In genomic region chr2:83742117-83742782, GRCh38 we compare ENCODE assay signal across 20 cellular contexts.
DNase-seq lines count a peak whose midpoint lies in the region; ATAC-seq and TF ChIP-seq lines count a peak whose summit lies in the region.
"Had no signal": no experiment of that assay in that cellular context is flagged by ENCODE, and none has a peak within 500 bp of the region (broad histone marks: within the 10 kb centered on the region; RNA-seq: fewer than 3 reads in every experiment).

No MANE protein-coding gene starts in this region.

- intact Hi-C loops in mammary epithelial cell (cut with micrococcal nuclease), result no loop called here
- intact Hi-C loops in left ventricle myocardium inferior (cut with micrococcal nuclease), result no loop called here

- H3K9ac ChIP-seq in mammary epithelial cell (ENCODE audit: insufficient read depth, low read length), result no peak overlapping the region
- H3K9ac ChIP-seq: parathyroid adenoma had no signal

- no peak overlapping the region for H3K4me2 ChIP-seq in mammary epithelial cell (ENCODE audit: insufficient read depth, low read depth, low read length)

- peak; percentile 3 for DNase-seq in Ammon's horn (ENCODE audit: low spot score)
- peak; percentile 11 for DNase-seq in NCI-H128 (lab: John Stamatoyannopoulos, UW; ENCODE audit: unreplicated experiment)
- peak; percentile 38 for DNase-seq in mammary epithelial cell
- peak; percentile 39 for DNase-seq in left ventricle myocardium inferior
- DNase-seq in KG1 (lab: John Stamatoyannopoulos, UW), result no peak
- DNase-seq in activated T-cell treated with anti-CD3 and anti-CD28 coated beads, Interleukin-2, amount 50 U/mL, for 24 hours, result no peak
- DNase-seq: activated CD4-positive, CD25-positive, alpha-beta regulatory T cell treated with anti-CD3 and anti-CD28 coated beads, Interleukin-2, amount 50 U/mL, for 72 hours; activated CD8-positive, alpha-beta memory T cell treated with anti-CD3 and anti-CD28 coated beads, Interleukin-2, amount 50 U/mL, for 48 hours; cortex of kidney; DMS79; NCI-H774; RPMI8226; stimulated activated CD4-positive, alpha-beta T cell treated with anti-CD3 and anti-CD28 coated beads, Interleukin-1b, Interleukin-23, amount 100 ng/mL, for 48 hours; T-helper 17 cell; transverse colon had no signal

- TF ChIP-seq CTCF in mammary epithelial cell (conservative IDR thresholded peaks at IDR 0.05 in 1 of 2, IDR thresholded peaks at IDR 0.05 in 1 of 2; ENCODE audit: extremely low read depth in 1 of 2, insufficient read depth in 1 of 2, low read depth in 1 of 2, low read length in 2 of 2) (peak; percentile 30 to 39), left ventricle myocardium inferior (IDR thresholded peaks at IDR 0.05; ENCODE audit: borderline replicate concordance) (no peak)

- no peaks in the 10 kb centered on the region for H3K27me3 Mint-ChIP-seq in activated T-cell treated with anti-CD3 and anti-CD28 coated beads, Interleukin-2, amount 50 U/mL, for 24 hours
- H3K27me3 Mint-ChIP-seq: activated naive CD8-positive, alpha-beta T cell; T-helper 17 cell had no signal

- H3K4me3 ChIP-seq in mammary epithelial cell (replicated peaks in 1 of 3; ENCODE audit: insufficient read depth in 1 of 3, low read depth in 2 of 3, low read length in 3 of 3) (no peak overlapping the region), left ventricle myocardium inferior (no peak overlapping the region)
- H3K4me3 ChIP-seq: GM12878, transverse colon had no signal

- H3K4me3 Mint-ChIP-seq in activated T-cell treated with anti-CD3 and anti-CD28 coated beads, Interleukin-2, amount 50 U/mL, for 24 hours, result no peak overlapping the region
- H3K4me3 Mint-ChIP-seq: activated naive CD8-positive, alpha-beta T cell; T-helper 17 cell had no signal

- in situ Hi-C loops in mammary epithelial cell (cut with MboI; ENCODE audit: low sequenced_read_pairs in 2 of 2), result no loop called here

- WGBS in mammary epithelial cell (ENCODE audit: low coverage, missing lambda C conversion rate), result 10% methylated on average over 2 of the region's 2 CpGs

- H3K27ac Mint-ChIP-seq in activated T-cell treated with anti-CD3 and anti-CD28 coated beads, Interleukin-2, amount 50 U/mL, for 24 hours, result no peak overlapping the region
- H3K27ac Mint-ChIP-seq: activated naive CD8-positive, alpha-beta T cell; T-helper 17 cell had no signal

- BruUV-seq in mammary epithelial cell (replicated peaks; lab: Mats Ljungman, UMichigan), result no TSS peak

- no peaks in the 10 kb centered on the region for H3K4me1 Mint-ChIP-seq in activated T-cell treated with anti-CD3 and anti-CD28 coated beads, Interleukin-2, amount 50 U/mL, for 24 hours (ENCODE audit: low read depth)
- H3K4me1 Mint-ChIP-seq: T-helper 17 cell had no signal

- dilution Hi-C loops in mammary epithelial cell (cut with HindIII; ENCODE audit: low sequenced_read_pairs), result no loop called here

- H2AFZ ChIP-seq in mammary epithelial cell (ENCODE audit: low read depth, low read length), result no peak overlapping the region
- H2AFZ ChIP-seq: parathyroid adenoma had no signal

- H3K9me3 Mint-ChIP-seq in activated T-cell treated with anti-CD3 and anti-CD28 coated beads, Interleukin-2, amount 50 U/mL, for 24 hours, result peaks cover 14% of the 10 kb centered on the region

- H3K4me1 ChIP-seq in mammary epithelial cell (ENCODE audit: insufficient read depth, low read length) (no peaks in the 10 kb centered on the region), left ventricle myocardium inferior (no peaks in the 10 kb centered on the region)
- H3K4me1 ChIP-seq: parathyroid adenoma, transverse colon had no signal

- CTCF ChIA-PET in mammary epithelial cell (lab: Charles Lee; ENCODE audit: low non-redundant PET), result no interaction called here

- H3K36me3 ChIP-seq in mammary epithelial cell (ENCODE audit: insufficient read depth, low read length) (no peaks in the 10 kb centered on the region), left ventricle myocardium inferior (no peaks in the 10 kb centered on the region)
- H3K36me3 ChIP-seq: transverse colon had no signal

- H3K79me2 ChIP-seq in mammary epithelial cell (ENCODE audit: insufficient read depth, low read length), result no peaks in the 10 kb centered on the region
- H3K79me2 ChIP-seq: parathyroid adenoma had no signal

- ATAC-seq in GM21515 (IDR thresholded peaks at IDR 0.05; ENCODE audit: unreplicated experiment), result no peak
- no peak for ATAC-seq in GM21360 (IDR thresholded peaks at IDR 0.05; ENCODE audit: unreplicated experiment)
- ATAC-seq: GM12878, T-helper 17 cell had no signal

- no peaks in the 10 kb centered on the region for H3K36me3 Mint-ChIP-seq in activated T-cell treated with anti-CD3 and anti-CD28 coated beads, Interleukin-2, amount 50 U/mL, for 24 hours (ENCODE audit: low read depth)
- H3K36me3 Mint-ChIP-seq: activated naive CD8-positive, alpha-beta T cell had no signal

- no peaks in the 10 kb centered on the region for H4K20me1 ChIP-seq in mammary epithelial cell (ENCODE audit: insufficient read depth, low read length)

- H3K27ac ChIP-seq in mammary epithelial cell (ENCODE audit: insufficient read depth, low read depth, low read length), result no peak overlapping the region
- peak overlapping the region; percentile 9 for H3K27ac ChIP-seq in left ventricle myocardium inferior (replicated peaks)
- H3K27ac ChIP-seq: parathyroid adenoma, transverse colon had no signal

- peaks cover 3% of the 10 kb centered on the region for H3K9me3 ChIP-seq in mammary epithelial cell (replicated peaks; ENCODE audit: insufficient read depth, low read length)
- peaks cover 36% of the 10 kb centered on the region for H3K9me3 ChIP-seq in left ventricle myocardium inferior (replicated peaks)

- H3K27me3 ChIP-seq in mammary epithelial cell (ENCODE audit: insufficient read depth, low read length), result no peaks in the 10 kb centered on the region
- H3K27me3 ChIP-seq in left ventricle myocardium inferior (ENCODE audit: low read depth), result no peaks in the 10 kb centered on the region
- H3K27me3 ChIP-seq: transverse colon had no signal

Comparison
In these comparisons a context has a peak if more than half of its experiments do, and no peak if none do; other contexts are left out.
1. DNase-seq: peak in Ammon's horn (single experiment), NCI-H128 (single experiment), mammary epithelial cell (single experiment) and left ventricle myocardium inferior (single experiment); none in KG1 (single experiment) and activated T-cell treated with anti-CD3 and anti-CD28 coated beads, Interleukin-2, amount 50 U/mL, for 24 hours (single experiment).